Comparison of ENCODE assay signal across 1 cellular context in genomic region chr5:119347996-119348395, GRCh38.
TF ChIP-seq lines count a peak whose summit lies in the region.

No MANE protein-coding gene starts in this region.

TF ChIP-seq in GM23338, 12 proteins besides CTCF, POLR2A, EP300 and RAD21 (continued from another document):
- TF ChIP-seq ZNF462 (CRISPR knock-in tag; IDR thresholded peaks at IDR 0.05) (no peak), EZH2phosphoT487 (IDR thresholded peaks at IDR 0.05; ENCODE audit: unreplicated experiment) (no peak), POLR2AphosphoS5 (IDR thresholded peaks at IDR 0.05; ENCODE audit: low read depth) (no peak), ETS1 (IDR thresholded peaks at IDR 0.05) (no peak), ZNF114 (CRISPR knock-in tag; IDR thresholded peaks at IDR 0.05) (no peak), ZNF331 (CRISPR knock-in tag; IDR thresholded peaks at IDR 0.05; ENCODE audit: low read depth) (no peak), CREB1 (CRISPR knock-in tag; IDR thresholded peaks at IDR 0.05; ENCODE audit: low read depth) (no peak), JUNB (IDR thresholded peaks at IDR 0.05; ENCODE audit: unreplicated experiment) (no peak), NANOG (IDR thresholded peaks at IDR 0.05; ENCODE audit: borderline replicate concordance) (no peak), REST (IDR thresholded peaks at IDR 0.05; ENCODE audit: unreplicated experiment) (no peak)
